8 cellular contexts compared by ENCODE assay signal in the genomic region with DNA sequence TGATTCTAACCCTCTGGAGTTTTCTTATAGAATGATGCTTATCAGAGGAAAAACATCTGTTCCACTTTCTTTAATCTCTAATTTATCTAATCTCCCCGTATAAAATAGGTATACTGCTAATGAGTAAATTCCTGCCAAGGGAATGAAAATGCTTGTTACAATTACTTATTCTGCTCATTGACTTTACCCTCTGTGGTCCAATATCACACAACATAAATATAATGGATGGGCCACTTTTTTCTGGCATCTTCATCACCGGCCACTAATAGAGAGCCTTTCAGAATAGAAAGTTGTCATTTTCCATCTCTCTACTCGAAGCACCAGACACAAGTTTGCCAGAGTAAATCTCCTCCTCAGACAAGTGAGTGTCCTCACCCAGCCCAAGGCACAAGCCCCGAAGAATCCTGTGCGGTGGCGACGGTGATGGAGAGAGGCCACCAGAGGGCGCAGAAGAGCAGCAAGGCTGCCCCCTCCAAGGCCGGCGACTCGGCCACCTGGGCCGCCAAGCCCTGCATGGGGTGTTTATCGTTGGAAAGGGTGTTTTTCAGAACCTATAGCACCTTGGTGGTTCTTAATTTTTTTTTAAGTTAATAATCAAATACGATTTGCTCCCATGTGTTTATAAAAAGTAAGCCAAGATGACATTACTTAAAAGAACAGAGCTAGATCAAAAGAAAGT.
DNase-seq lines count a peak whose midpoint lies in the region; ATAC-seq and TF ChIP-seq lines count a peak whose summit lies in the region.

No MANE protein-coding gene starts in this region.

- DNase-seq in A673 (ENCODE audit: low spot score) (peak; percentile 70), NCI-H2171 treated with DMSO at 0.1 percent for 48 hours (lab: John Stamatoyannopoulos, UW) (peak; percentile 76), caudate nucleus (lab: John Stamatoyannopoulos, UW) (peak in 58 of 61 donors; percentile 6 to 82 (median 49)), kidney glomerular epithelial cell (lab: John Stamatoyannopoulos, UW) (peak; percentile 57)
- DNase-seq in activated CD4-positive, CD25-positive, alpha-beta regulatory T cell treated with anti-CD3 and anti-CD28 coated beads, Interleukin-2, amount 50 U/mL, for 16 hours (ENCODE audit: low read depth, low spot score) = peak; percentile 52
- DNase-seq in stimulated activated CD4-positive, alpha-beta T cell treated with anti-CD3 and anti-CD28 coated beads, Interleukin-2, amount 100 ng/mL, for 4 hours (ENCODE audit: low read depth) = peak; percentile 60

- H3K27ac ChIP-seq in A673 (ENCODE audit: low read depth, low read length, poor library complexity, severe bottlenecking) = no peak overlapping the region
- no peak overlapping the region for H3K27ac ChIP-seq in caudate nucleus (ENCODE audit: low read depth, low read length)

- H3K4me1 ChIP-seq in A673 (ENCODE audit: insufficient read depth, low read length, poor library complexity, severe bottlenecking) = no peaks in the 10 kb centered on the region

- ATAC-seq in GM18861 (IDR thresholded peaks at IDR 0.05; ENCODE audit: unreplicated experiment) (peak; percentile 93), HG03095 (IDR thresholded peaks at IDR 0.05; ENCODE audit: unreplicated experiment) (peak; percentile 97)

- no peaks in the 10 kb centered on the region for H3K27me3 ChIP-seq in A673 (replicated peaks; ENCODE audit: insufficient read depth, low read depth, low read length, poor library complexity)

- CTCF ChIA-PET in A673 (lab: Charles Lee) = interaction anchor here (0.6 kb wide), 1 partner anchor 284 kb away, joined by 3 read pairs; no protein-coding TSS in a partner anchor

- BruUV-seq in A673 (replicated peaks; lab: Mats Ljungman, UMichigan) = no TSS peak

- no peaks in the 10 kb centered on the region for H3K9me3 ChIP-seq in A673 (ENCODE audit: low read depth, low read length, poor library complexity, severe bottlenecking)

- H3K4me3 ChIP-seq in A673 (ENCODE audit: low read depth, low read length, poor library complexity, severe bottlenecking) = no peak overlapping the region

- TF ChIP-seq CTCF in A673 (conservative IDR thresholded peaks at IDR 0.05; ENCODE audit: low read depth, low read length) = peak; percentile 99

- no peaks in the 10 kb centered on the region for H3K36me3 ChIP-seq in A673 (ENCODE audit: insufficient read depth, low read length, poor library complexity, severe bottlenecking)

- intact Hi-C loops in A673 (cut with micrococcal nuclease; ENCODE audit: unreplicated experiment) = loop anchor here (2.0 to 10.0 kb wide), 4 partner anchors 123 to 711 kb away; partner anchors contain the start of gene ARID1B

- POLR2A ChIA-PET in A673 (lab: Charles Lee; ENCODE audit: low non-redundant PET) = no interaction called here
